Comparison of ENCODE assay signal across 8 cellular contexts in the genomic region with DNA sequence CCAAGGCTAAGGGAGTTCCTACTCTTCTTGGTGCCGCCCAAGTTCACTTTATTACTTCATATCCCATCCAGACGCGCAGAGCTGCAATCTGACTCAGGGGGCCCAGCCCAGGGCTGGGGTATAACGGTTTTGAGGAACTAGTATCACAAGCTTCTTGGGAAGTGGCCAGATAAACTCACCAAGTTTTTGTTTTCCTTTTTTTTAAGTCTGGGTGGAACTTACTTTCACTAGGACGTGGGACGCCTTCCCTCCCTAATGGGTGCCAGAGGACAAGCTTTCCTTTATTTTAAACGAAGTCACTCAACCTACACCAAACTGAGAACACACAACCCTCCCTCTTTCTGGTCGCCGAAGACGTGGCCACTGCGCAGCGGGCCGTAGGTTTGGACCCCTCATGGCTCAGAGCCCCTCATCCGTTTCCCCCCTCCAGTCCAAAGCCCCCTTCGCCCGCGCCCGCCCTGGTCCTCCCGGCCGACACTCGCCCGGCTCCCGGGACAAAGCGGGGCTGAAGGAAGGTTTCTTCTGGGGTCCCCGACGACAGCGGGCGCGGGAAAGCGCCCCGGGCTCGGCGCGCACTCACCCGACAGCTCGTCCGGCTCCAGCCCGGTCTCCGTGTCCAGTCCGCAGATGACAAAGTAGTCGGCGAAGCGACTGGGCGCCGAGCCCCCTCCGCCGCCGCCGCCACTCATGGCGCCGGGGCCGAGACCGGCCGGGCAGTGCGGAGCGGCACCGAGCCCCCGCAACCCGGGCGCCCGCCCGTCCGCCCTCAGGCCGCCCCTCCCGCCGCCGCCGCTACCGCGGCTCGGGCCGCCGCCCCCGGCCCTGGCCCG. TPM values are rescaled to one million over a fixed set of nuclear protein-coding genes. Genes with fewer than 3 reads are reported as not detected.
DNase-seq lines count a peak whose midpoint lies in the region; ATAC-seq and TF ChIP-seq lines count a peak whose summit lies in the region.

No MANE protein-coding gene starts in this region.

- H2AFZ ChIP-seq in ACC112 (ENCODE audit: low read length, unreplicated experiment), result peak overlapping the region; percentile 43

- H3K9me3 ChIP-seq in SJCRH30 (replicated peaks), result no peaks in the 10 kb centered on the region
- no peaks in the 10 kb centered on the region for H3K9me3 ChIP-seq in ascending aorta
- H3K9me3 ChIP-seq in right cardiac atrium (ENCODE audit: control insufficient read depth, low read length), result no peaks in the 10 kb centered on the region

- H3K4me1 ChIP-seq in ACC112 (ENCODE audit: control insufficient read depth, insufficient read depth, low read length, unreplicated experiment) (peaks cover 32% of the 10 kb centered on the region), SJCRH30 (peaks cover 15% of the 10 kb centered on the region), ascending aorta (peaks cover 0 to 22% of the 10 kb centered on the region in 2 donors), right cardiac atrium (ENCODE audit: control insufficient read depth, insufficient read depth, low read length) (peaks cover 2% of the 10 kb centered on the region)

- H3K36me3 ChIP-seq in ACC112 (ENCODE audit: insufficient read depth, low read length) (no peaks in the 10 kb centered on the region), SJCRH30 (no peaks in the 10 kb centered on the region), ascending aorta (no peaks in the 10 kb centered on the region)

- no peak for TF ChIP-seq CTCF in ascending aorta (IDR thresholded peaks at IDR 0.05)

- DNase-seq in SJCRH30 (peak; percentile 58 to 70), ascending aorta (ENCODE audit: low spot score in 2 of 2) (peak; percentile 56 to 87), right cardiac atrium (peak; percentile 79 to 86 (median 85)), posterior vena cava (ENCODE audit: low spot score) (peak; percentile 91), HuH-7 (ENCODE audit: low spot score) (no peak)

- peak overlapping the region; percentile 86 for H3K27ac ChIP-seq in ACC112 (ENCODE audit: low read depth, low read length)
- H3K27ac ChIP-seq in SJCRH30, result peak overlapping the region; percentile 79
- H3K27ac ChIP-seq in ascending aorta, result peak overlapping the region; percentile 96 to 97
- H3K27ac ChIP-seq in right cardiac atrium (ENCODE audit: low read length), result peak overlapping the region; percentile 90

- H3K79me2 ChIP-seq in ACC112 (ENCODE audit: control insufficient read depth, insufficient read depth, low read length, unreplicated experiment), result peaks cover 52% of the 10 kb centered on the region

- WGBS in right cardiac atrium, result under 1% methylated on average over 75 of the region's 75 CpGs

- H3K27me3 ChIP-seq in ACC112 (ENCODE audit: insufficient read depth, low read length) (no peaks in the 10 kb centered on the region), SJCRH30 (no peaks in the 10 kb centered on the region), ascending aorta (no peaks in the 10 kb centered on the region), right cardiac atrium (ENCODE audit: control insufficient read depth, insufficient read depth) (no peaks in the 10 kb centered on the region)

- H3K4me3 ChIP-seq in ACC112 (ENCODE audit: low read depth, low read length), result peak overlapping the region; percentile 79
- H3K4me3 ChIP-seq in SJCRH30, result peak overlapping the region; percentile 99
- peak overlapping the region; percentile 85 to 91 for H3K4me3 ChIP-seq in ascending aorta
- H3K4me3 ChIP-seq in right cardiac atrium (ENCODE audit: low read length), result peak overlapping the region; percentile 87

- ATAC-seq in GM18517 (IDR thresholded peaks at IDR 0.05; ENCODE audit: unreplicated experiment), result peak; percentile 21
- peak; percentile 17 for ATAC-seq in HG03159 (IDR thresholded peaks at IDR 0.05; ENCODE audit: unreplicated experiment)
- peak; percentile 83 to 87 for ATAC-seq in right cardiac atrium

- intact Hi-C loops in ascending aorta (cut with DNase I), result loop anchor here (1.0 to 5.0 kb wide), 5 partner anchors 47 to 198 kb away; a partner anchor contains a TSS
- intact Hi-C loops in right cardiac atrium (cut with DNase I), result loop anchor here in 2 of 4 donors (10.0 kb wide), 2 partner anchors 50 to 100 kb away; a partner anchor contains a TSS
- intact Hi-C loops in posterior vena cava (cut with DNase I), result loop anchor here in 1 of 2 donors (10.0 kb wide), 1 partner anchor 100 kb away; no protein-coding TSS in a partner anchor

RNA-seq across cellular contexts. Expression of a gene that starts 0.6 kb away (rescaled TPM):
- total RNA-seq in SJCRH30 (2014; rRNA removed; shearing (Covaris generic)), result 105 and 113 TPM in 2 replicates
- total RNA-seq in ascending aorta, result 111 TPM
- total RNA-seq in right cardiac atrium, result 100 to 1,000 TPM in 1 of 4 donors, 10 to 100 TPM in 3; 84.9 to 121 (median 93.3) TPM
- polyA plus RNA-seq in right cardiac atrium, result 50.6 TPM
- total RNA-seq in posterior vena cava, result 100 to 1,000 TPM in 1 of 2 donors, 10 to 100 TPM in 1; 97.4 to 132 TPM

RNA-seq across cellular contexts. Expression of a gene that starts 49.8 kb away (rescaled TPM):
- total RNA-seq in SJCRH30 (2014; rRNA removed; shearing (Covaris generic)), result 69.5 and 73.3 TPM in 2 replicates
- total RNA-seq in ascending aorta (26.7 TPM), right cardiac atrium (10 to 100 TPM; 20.4 to 25.3 (median 22.8) TPM), posterior vena cava (10 to 100 TPM; 16.8 to 18.0 TPM)
- polyA plus RNA-seq in right cardiac atrium, result 15.6 TPM

Comparison
In these comparisons a context has a peak if more than half of its experiments do, and no peak if none do; other contexts are left out.
1. ATAC-seq: peak in every context shown above with its lines; median percentile 85 in right cardiac atrium; 21 in GM18517; 17 in HG03159.